ENCODE assay signal across 22 cellular contexts in the genomic region with DNA sequence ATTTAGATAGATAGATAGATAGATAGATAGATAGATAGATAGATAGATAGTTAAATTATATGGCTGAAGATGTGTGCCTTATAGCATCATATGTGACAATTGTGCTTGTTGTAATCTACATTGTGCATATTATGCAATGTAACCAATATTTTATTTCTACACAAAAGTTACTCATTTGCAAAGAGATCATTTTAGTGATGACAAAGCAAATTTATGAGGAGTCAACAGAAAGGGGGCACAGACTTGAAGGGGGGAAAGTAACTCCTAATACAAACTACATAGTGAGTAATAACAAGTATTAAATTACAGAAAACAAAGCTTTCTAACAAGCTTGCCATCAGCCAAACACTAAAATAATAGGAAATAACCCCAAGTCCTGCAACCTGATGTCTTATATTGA.
DNase-seq lines count a peak whose midpoint lies in the region; ATAC-seq, FAIRE-seq and TF ChIP-seq lines count a peak whose summit lies in the region.
"Had no signal": no experiment of that assay in that cellular context is flagged by ENCODE, and none has a peak within 500 bp of the region (broad histone marks: within the 10 kb centered on the region; RNA-seq: fewer than 3 reads in every experiment).

No MANE protein-coding gene starts in this region.

- no peaks in the 10 kb centered on the region for H3K4me1 ChIP-seq in A549
- H3K4me1 ChIP-seq in PC-3 (ENCODE audit: insufficient read depth, low read length), result no peaks in the 10 kb centered on the region
- H3K4me1 ChIP-seq: BE2C, BLaER1 had no signal

- H3K36me3 ChIP-seq in PC-3 (ENCODE audit: low read depth, low read length), result no peaks in the 10 kb centered on the region
- H3K36me3 ChIP-seq: BE2C, BLaER1 had no signal

- TF ChIP-seq EP300 in A549 (IDR thresholded peaks at IDR 0.05), result no peak

- no peaks in the 10 kb centered on the region for H3F3A ChIP-seq in PC-3 (ENCODE audit: low read length, unreplicated experiment)

- H3K9ac ChIP-seq in PC-3 (ENCODE audit: low read length), result no peak overlapping the region
- H3K9ac ChIP-seq: BLaER1 had no signal

- H3K27ac ChIP-seq in A549 (no peak overlapping the region), PC-3 (ENCODE audit: low read length) (no peak overlapping the region)
- H3K27ac ChIP-seq: 22Rv1, BLaER1 had no signal

- no peak for TF ChIP-seq CTCF in A549 (IDR thresholded peaks at IDR 0.05)
- TF ChIP-seq CTCF in PC-3 (conservative IDR thresholded peaks at IDR 0.05; ENCODE audit: low read depth, low read length), result no peak

- no peak for TF ChIP-seq RAD21 in A549 (conservative IDR thresholded peaks at IDR 0.05 in 1 of 2, IDR thresholded peaks at IDR 0.05 in 1 of 2)

- no peaks in the 10 kb centered on the region for H3K9me2 ChIP-seq in PC-3 (replicated peaks; ENCODE audit: low read length)

- CTCF ChIA-PET in A549 (lab: Yijun Ruan, JAX) (no interaction called here), PC-3 (lab: Charles Lee) (no interaction called here)

- H3K27ac Mint-ChIP-seq in T-helper 2 cell treated with Interferon-gamma antibody and Interleukin-4, amounts not matched to agents 5 μg/mL and 100 μg/mL, for 36 hours, result no peak overlapping the region
- H3K27ac Mint-ChIP-seq: CD14-positive monocyte; CD4-positive, alpha-beta memory T cell; CD4-positive, CD25-positive, alpha-beta regulatory T cell; CD8-positive, alpha-beta memory T cell had no signal

- no peaks in the 10 kb centered on the region for H3K4me1 Mint-ChIP-seq in T-helper 2 cell treated with Interferon-gamma antibody and Interleukin-4, amounts not matched to agents 5 μg/mL and 100 μg/mL, for 36 hours (ENCODE audit: low read depth)
- H3K4me1 Mint-ChIP-seq: CD14-positive monocyte; CD4-positive, alpha-beta memory T cell; CD4-positive, CD25-positive, alpha-beta regulatory T cell; CD8-positive, alpha-beta memory T cell had no signal

- no peaks in the 10 kb centered on the region for H3K27me3 ChIP-seq in PC-3 (ENCODE audit: low read length)
- H3K27me3 ChIP-seq: BE2C, BLaER1 had no signal

- FAIRE-seq in A549 (lab: Jason Lieb, UNC), result no peak
- FAIRE-seq: G401.6, GM12891, GM19239 had no signal

- no peaks in the 10 kb centered on the region for H3K9me3 ChIP-seq in A549
- H3K9me3 ChIP-seq in PC-3 (ENCODE audit: low read length), result no peaks in the 10 kb centered on the region
- H3K9me3 ChIP-seq: BE2C, BLaER1 had no signal

- ATAC-seq in A549 (no peak), PC-3 (peak; percentile 35; the same call in 1 of the 2 replicates)

- H3K27me3 Mint-ChIP-seq in T-helper 2 cell treated with Interferon-gamma antibody and Interleukin-4, amounts not matched to agents 5 μg/mL and 100 μg/mL, for 36 hours (ENCODE audit: low read depth), result no peaks in the 10 kb centered on the region
- H3K27me3 Mint-ChIP-seq: CD4-positive, alpha-beta memory T cell; CD4-positive, CD25-positive, alpha-beta regulatory T cell; CD8-positive, alpha-beta memory T cell had no signal

- H3K4me2 ChIP-seq in A549 (no peak overlapping the region), PC-3 (ENCODE audit: low read length) (no peak overlapping the region)
- H3K4me2 ChIP-seq: BLaER1 had no signal

- no peak overlapping the region for H3K4me3 Mint-ChIP-seq in T-helper 2 cell treated with Interferon-gamma antibody and Interleukin-4, amounts not matched to agents 5 μg/mL and 100 μg/mL, for 36 hours
- H3K4me3 Mint-ChIP-seq: CD14-positive monocyte; CD4-positive, alpha-beta memory T cell; CD4-positive, CD25-positive, alpha-beta regulatory T cell; CD8-positive, alpha-beta memory T cell had no signal

- peak; percentile 36 for DNase-seq in DMS53 (lab: John Stamatoyannopoulos, UW)
- no peak for DNase-seq in DMS53 treated with DMSO at 0.1 percent for 48 hours (lab: John Stamatoyannopoulos, UW; ENCODE audit: unreplicated experiment)
- no peak for DNase-seq in A549 (ENCODE audit: low read depth in 1 of 2, low spot score in 1 of 2)
- DNase-seq in PC-3, result peak; percentile 9
- no peak for DNase-seq in DMS153 (lab: John Stamatoyannopoulos, UW)
- no peak for DNase-seq in T-helper 2 cell treated with Interferon-gamma antibody and Interleukin-4, amounts not matched to agents 5 μg/mL and 100 μg/mL, for 36 hours (ENCODE audit: low spot score)
- DNase-seq: ACHN; BE2C; C1 segment of cervical spinal cord; CD4-positive, alpha-beta memory T cell; CD4-positive, CD25-positive, alpha-beta regulatory T cell; CD8-positive, alpha-beta memory T cell; COR-L47; DMS 273 treated with DMSO at 0.1 percent for 48 hours; DMS79 treated with DMSO at 0.1 percent for 48 hours; GF-D8 had no signal

- H4K20me1 ChIP-seq in PC-3 (ENCODE audit: low read length), result no peaks in the 10 kb centered on the region
- H4K20me1 ChIP-seq: BLaER1 had no signal

- intact Hi-C loops in PC-3 (cut with micrococcal nuclease), result no loop called here

- no peak for TF ChIP-seq POLR2A in A549 (IDR thresholded peaks at IDR 0.05; ENCODE audit: low read length)

- H2AFZ ChIP-seq in PC-3 (ENCODE audit: low read length), result no peak overlapping the region

- no TSS peak for BruUV-seq in PC-3 (replicated peaks; lab: Mats Ljungman, UMichigan)

- POLR2A ChIA-PET in A549 (lab: Yijun Ruan, JAX) (no interaction called here), PC-3 (lab: Charles Lee; ENCODE audit: unreplicated experiment) (no interaction called here)

- H3K36me3 Mint-ChIP-seq in T-helper 2 cell treated with Interferon-gamma antibody and Interleukin-4, amounts not matched to agents 5 μg/mL and 100 μg/mL, for 36 hours (ENCODE audit: low read depth), result no peaks in the 10 kb centered on the region
- H3K36me3 Mint-ChIP-seq: CD14-positive monocyte; CD4-positive, alpha-beta memory T cell; CD4-positive, CD25-positive, alpha-beta regulatory T cell; CD8-positive, alpha-beta memory T cell had no signal

- H3K4me3 ChIP-seq in A549 (no peak overlapping the region), PC-3 (ENCODE audit: low read length) (no peak overlapping the region)
- H3K4me3 ChIP-seq: BLaER1 had no signal

- H3K79me2 ChIP-seq in PC-3 (ENCODE audit: low read length), result no peaks in the 10 kb centered on the region

- H3K9me3 Mint-ChIP-seq in T-helper 2 cell treated with Interferon-gamma antibody and Interleukin-4, amounts not matched to agents 5 μg/mL and 100 μg/mL, for 36 hours, result peaks cover 8% of the 10 kb centered on the region

TF ChIP-seq in A549, 52 proteins besides CTCF, POLR2A, EP300 and RAD21:
- TF ChIP-seq MAFK (IDR thresholded peaks at IDR 0.05; ENCODE audit: partially characterized antibody) (peak; percentile 80), NFE2L2 (conservative IDR thresholded peaks at IDR 0.05; ENCODE audit: low read length) (no peak), EHF (CRISPR knock-in tag; IDR thresholded peaks at IDR 0.05) (no peak)
- TF ChIP-seq, protein P1, sequence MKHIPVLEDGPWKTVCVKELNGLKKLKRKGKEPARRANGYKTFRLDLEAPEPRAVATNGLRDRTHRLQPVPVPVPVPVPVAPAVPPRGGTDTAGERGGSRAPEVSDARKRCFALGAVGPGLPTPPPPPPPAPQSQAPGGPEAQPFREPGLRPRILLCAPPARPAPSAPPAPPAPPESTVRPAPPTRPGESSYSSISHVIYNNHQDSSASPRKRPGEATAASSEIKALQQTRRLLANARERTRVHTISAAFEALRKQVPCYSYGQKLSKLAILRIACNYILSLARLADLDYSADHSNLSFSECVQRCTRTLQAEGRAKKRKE (CRISPR knock-in tag; IDR thresholded peaks at IDR 0.05; ENCODE audit: low read depth), result no peak
- TF ChIP-seq, protein P2, sequence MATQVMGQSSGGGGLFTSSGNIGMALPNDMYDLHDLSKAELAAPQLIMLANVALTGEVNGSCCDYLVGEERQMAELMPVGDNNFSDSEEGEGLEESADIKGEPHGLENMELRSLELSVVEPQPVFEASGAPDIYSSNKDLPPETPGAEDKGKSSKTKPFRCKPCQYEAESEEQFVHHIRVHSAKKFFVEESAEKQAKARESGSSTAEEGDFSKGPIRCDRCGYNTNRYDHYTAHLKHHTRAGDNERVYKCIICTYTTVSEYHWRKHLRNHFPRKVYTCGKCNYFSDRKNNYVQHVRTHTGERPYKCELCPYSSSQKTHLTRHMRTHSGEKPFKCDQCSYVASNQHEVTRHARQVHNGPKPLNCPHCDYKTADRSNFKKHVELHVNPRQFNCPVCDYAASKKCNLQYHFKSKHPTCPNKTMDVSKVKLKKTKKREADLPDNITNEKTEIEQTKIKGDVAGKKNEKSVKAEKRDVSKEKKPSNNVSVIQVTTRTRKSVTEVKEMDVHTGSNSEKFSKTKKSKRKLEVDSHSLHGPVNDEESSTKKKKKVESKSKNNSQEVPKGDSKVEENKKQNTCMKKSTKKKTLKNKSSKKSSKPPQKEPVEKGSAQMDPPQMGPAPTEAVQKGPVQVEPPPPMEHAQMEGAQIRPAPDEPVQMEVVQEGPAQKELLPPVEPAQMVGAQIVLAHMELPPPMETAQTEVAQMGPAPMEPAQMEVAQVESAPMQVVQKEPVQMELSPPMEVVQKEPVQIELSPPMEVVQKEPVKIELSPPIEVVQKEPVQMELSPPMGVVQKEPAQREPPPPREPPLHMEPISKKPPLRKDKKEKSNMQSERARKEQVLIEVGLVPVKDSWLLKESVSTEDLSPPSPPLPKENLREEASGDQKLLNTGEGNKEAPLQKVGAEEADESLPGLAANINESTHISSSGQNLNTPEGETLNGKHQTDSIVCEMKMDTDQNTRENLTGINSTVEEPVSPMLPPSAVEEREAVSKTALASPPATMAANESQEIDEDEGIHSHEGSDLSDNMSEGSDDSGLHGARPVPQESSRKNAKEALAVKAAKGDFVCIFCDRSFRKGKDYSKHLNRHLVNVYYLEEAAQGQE (IDR thresholded peaks at IDR 0.05), result no peak

Comparison
In these comparisons a context has a peak if more than half of its experiments do, and no peak if none do; other contexts are left out.
1. DNase-seq: peak in DMS53 (single experiment) and PC-3 (single experiment); none in DMS53 treated with DMSO at 0.1 percent for 48 hours (single experiment), A549 (0 of 2), DMS153 (single experiment) and T-helper 2 cell treated with Interferon-gamma antibody and Interleukin-4, amounts not matched to agents 5 μg/mL and 100 μg/mL, for 36 hours (single experiment).